ENCODE assay signal across 20 cellular contexts in the genomic region with DNA sequence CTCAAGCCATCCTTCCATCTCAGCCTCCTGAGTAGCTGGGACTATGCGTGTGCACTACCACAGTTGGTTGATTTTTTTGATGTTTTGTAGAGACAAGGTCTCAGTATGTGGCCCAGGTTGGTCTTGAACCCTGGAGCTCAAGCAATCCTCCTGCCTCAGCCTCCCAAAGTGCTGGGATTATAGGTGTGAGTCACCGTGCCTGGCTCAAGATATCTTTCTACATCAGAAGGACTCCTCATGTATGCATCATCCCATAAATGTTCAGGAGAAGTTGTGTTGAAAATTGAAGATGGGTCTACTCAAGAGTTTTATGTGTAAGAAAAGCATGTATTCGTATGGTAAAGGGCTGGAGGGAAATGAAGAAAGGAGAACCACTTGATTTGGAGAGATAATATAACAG.
DNase-seq lines count a peak whose midpoint lies in the region; ATAC-seq and TF ChIP-seq lines count a peak whose summit lies in the region.
"Had no signal": no experiment of that assay in that cellular context is flagged by ENCODE, and none has a peak within 500 bp of the region (broad histone marks: within the 10 kb centered on the region; RNA-seq: fewer than 3 reads in every experiment).

No MANE protein-coding gene starts in this region.

- intact Hi-C loops in body of pancreas (cut with DNase I): no loop called here
- intact Hi-C loops in sigmoid colon (cut with DNase I): no loop called here

- WGBS in body of pancreas, 2 donors: 82 to 84% methylated on average over 3 of the region's 3 CpGs
- 63 to 66% methylated on average over 3 of the region's 3 CpGs for WGBS in sigmoid colon, 2 donors

- DNase-seq in CD1c-positive myeloid dendritic cell (ENCODE audit: extremely low spot score): peak; percentile 12
- peak; percentile 4 for DNase-seq in HFFc6
- peak in 1 of 4 donors; percentile 8 for DNase-seq in body of pancreas
- no peak for DNase-seq in stimulated activated naive CD8-positive, alpha-beta T cell treated with anti-CD3 and anti-CD28 coated beads, Interleukin-15, amount 100 ng/mL, for 72 hours
- no peak for DNase-seq in sigmoid colon
- DNase-seq in AML-193 (lab: John Stamatoyannopoulos, UW): no peak
- DNase-seq: CD8-positive, alpha-beta memory T cell; DMS79; GOT3; KG1; NCI-H1417 treated with DMSO at 0.1 percent for 48 hours; NCI-H187 treated with DMSO at 0.1 percent for 48 hours; NCI-H2227 treated with DMSO at 0.1 percent for 48 hours; NCI-H510A treated with DMSO at 0.1 percent for 48 hours; NCI-H774; OCI-M1 had no signal

- H3K4me1 ChIP-seq in body of pancreas (peaks cover 40% of the 10 kb centered on the region), neutrophil (ENCODE audit: control insufficient read depth in 1 of 2, insufficient read depth in 1 of 2, low read depth in 1 of 2, low read length in 1 of 2) (peaks cover 11 to 18% of the 10 kb centered on the region in 2 experiments), sigmoid colon (no peaks in the 10 kb centered on the region)

- no peak overlapping the region for H3K27ac Mint-ChIP-seq in HFFc6
- H3K27ac Mint-ChIP-seq in stimulated activated naive CD8-positive, alpha-beta T cell treated with anti-CD3 and anti-CD28 coated beads, Interleukin-15, amount 100 ng/mL, for 72 hours: no peak overlapping the region
- H3K27ac Mint-ChIP-seq: CD8-positive, alpha-beta memory T cell had no signal

- no peak overlapping the region for H3K4me3 ChIP-seq in body of pancreas
- no peak overlapping the region for H3K4me3 ChIP-seq in neutrophil (ENCODE audit: low read depth in 1 of 2, low read length in 1 of 2)
- no peak overlapping the region for H3K4me3 ChIP-seq in sigmoid colon

- H3K27ac ChIP-seq in body of pancreas (peak overlapping the region in 3 of 4 donors; percentile 11 to 46 (median 39)), neutrophil (peak overlapping the region; percentile 78), sigmoid colon (no peak overlapping the region)
- H3K27ac ChIP-seq: RWPE1 had no signal

- H3K36me3 ChIP-seq in body of pancreas (replicated peaks in 1 of 2; ENCODE audit: insufficient read depth in 1 of 2, low read depth in 2 of 2) (no peaks in the 10 kb centered on the region), neutrophil (no peaks in the 10 kb centered on the region), sigmoid colon (no peaks in the 10 kb centered on the region)

- H3K9me3 ChIP-seq in body of pancreas: no peaks in the 10 kb centered on the region
- no peaks in the 10 kb centered on the region for H3K9me3 ChIP-seq in neutrophil
- H3K9me3 ChIP-seq in sigmoid colon: no peaks in the 10 kb centered on the region

- H3K4me1 Mint-ChIP-seq in HFFc6 (ENCODE audit: low read depth): no peaks in the 10 kb centered on the region
- H3K4me1 Mint-ChIP-seq in stimulated activated naive CD8-positive, alpha-beta T cell treated with anti-CD3 and anti-CD28 coated beads, Interleukin-15, amount 100 ng/mL, for 72 hours: peaks cover 7% of the 10 kb centered on the region

- peaks cover 6% of the 10 kb centered on the region for H3K27me3 Mint-ChIP-seq in HFFc6 (ENCODE audit: insufficient read depth)
- H3K27me3 Mint-ChIP-seq in stimulated activated naive CD8-positive, alpha-beta T cell treated with anti-CD3 and anti-CD28 coated beads, Interleukin-15, amount 100 ng/mL, for 72 hours: no peaks in the 10 kb centered on the region

- TF ChIP-seq CTCF in HFFc6 (IDR thresholded peaks at IDR 0.05) (no peak), body of pancreas (IDR thresholded peaks at IDR 0.05) (no peak), neutrophil (IDR thresholded peaks at IDR 0.05) (no peak), sigmoid colon (IDR thresholded peaks at IDR 0.05) (no peak)

- no peaks in the 10 kb centered on the region for H3K36me3 Mint-ChIP-seq in HFFc6 (ENCODE audit: low read depth)
- H3K36me3 Mint-ChIP-seq: CD8-positive, alpha-beta memory T cell had no signal

- no peaks in the 10 kb centered on the region for H3K27me3 ChIP-seq in body of pancreas
- H3K27me3 ChIP-seq in neutrophil: peaks cover 13% of the 10 kb centered on the region
- no peaks in the 10 kb centered on the region for H3K27me3 ChIP-seq in sigmoid colon

- ATAC-seq in body of pancreas (no peak), HG02840 (IDR thresholded peaks at IDR 0.05; ENCODE audit: low FRiP score, unreplicated experiment) (no peak)
- ATAC-seq in stimulated activated naive CD8-positive, alpha-beta T cell treated with anti-CD3 and anti-CD28 coated beads, Interleukin-15, amount 100 ng/mL, for 72 hours: no peak
- ATAC-seq: HCT116 had no signal

- no peak for TF ChIP-seq POLR2A in body of pancreas (IDR thresholded peaks at IDR 0.05)
- TF ChIP-seq POLR2A in sigmoid colon (IDR thresholded peaks at IDR 0.05): no peak

- H3K4me3 Mint-ChIP-seq in HFFc6: no peak overlapping the region
- H3K4me3 Mint-ChIP-seq in stimulated activated naive CD8-positive, alpha-beta T cell treated with anti-CD3 and anti-CD28 coated beads, Interleukin-15, amount 100 ng/mL, for 72 hours: no peak overlapping the region
- H3K4me3 Mint-ChIP-seq: CD8-positive, alpha-beta memory T cell had no signal

- no peak for TF ChIP-seq EP300 in sigmoid colon (IDR thresholded peaks at IDR 0.05)

- no peaks in the 10 kb centered on the region for H3K9me3 Mint-ChIP-seq in HFFc6
- no peaks in the 10 kb centered on the region for H3K9me3 Mint-ChIP-seq in stimulated activated naive CD8-positive, alpha-beta T cell treated with anti-CD3 and anti-CD28 coated beads, Interleukin-15, amount 100 ng/mL, for 72 hours
- H3K9me3 Mint-ChIP-seq: CD8-positive, alpha-beta memory T cell had no signal

Comparison
In these comparisons a context has a peak if more than half of its experiments do, and no peak if none do; other contexts are left out.
1. DNase-seq: peak in CD1c-positive myeloid dendritic cell (single experiment) and HFFc6 (single experiment); none in stimulated activated naive CD8-positive, alpha-beta T cell treated with anti-CD3 and anti-CD28 coated beads, Interleukin-15, amount 100 ng/mL, for 72 hours (0 of 2), sigmoid colon (single experiment) and AML-193 (0 of 2).
2. H3K27ac ChIP-seq: peak in body of pancreas (3 of 4) and neutrophil (single experiment); none in sigmoid colon (0 of 4).